Comparison of ENCODE assay signal across 25 cellular contexts in the genomic region with DNA sequence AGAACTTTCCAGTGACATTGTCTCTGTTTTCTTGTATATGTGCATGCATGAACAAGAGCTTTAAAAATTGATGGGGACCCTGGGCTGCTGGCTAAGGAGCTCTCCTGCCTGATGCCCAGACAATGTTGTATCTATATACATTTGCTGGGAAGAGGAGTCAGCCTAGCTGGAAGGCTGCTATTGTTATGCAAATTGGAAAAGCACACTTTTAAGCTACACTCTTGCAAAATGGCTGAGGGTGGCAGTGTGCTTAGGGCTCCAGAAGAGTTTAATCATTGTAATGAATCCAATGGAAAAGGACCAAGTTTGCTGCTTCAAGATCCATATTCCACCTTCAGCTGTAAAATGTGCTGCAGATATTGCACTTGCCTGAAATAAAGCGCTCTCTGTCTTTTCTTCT.
DNase-seq lines count a peak whose midpoint lies in the region; ATAC-seq, FAIRE-seq and TF ChIP-seq lines count a peak whose summit lies in the region.
"Had no signal": no experiment of that assay in that cellular context is flagged by ENCODE, and none has a peak within 500 bp of the region (broad histone marks: within the 10 kb centered on the region; RNA-seq: fewer than 3 reads in every experiment).

No MANE protein-coding gene starts in this region.

- H3K4me3 Mint-ChIP-seq in WTC11: peak overlapping the region; percentile 61
- no peak overlapping the region for H3K4me3 Mint-ChIP-seq in CD8-positive, alpha-beta memory T cell
- H3K4me3 Mint-ChIP-seq: activated CD8-positive, alpha-beta memory T cell treated with anti-CD3 and anti-CD28 coated beads, Interleukin-2, amount 10 ng/mL, durations not matched to agents 7 days and 5 days; activated naive CD4-positive, alpha-beta T cell treated with anti-CD3 and anti-CD28 coated beads for 36 hours; activated T-cell treated with anti-CD3 and anti-CD28 coated beads, Interleukin-2, amount 50 U/mL, for 72 hours had no signal

- no peaks in the 10 kb centered on the region for H3K27me3 ChIP-seq in HAP-1 (ENCODE audit: low read depth)
- H3K27me3 ChIP-seq in iPS-20b (ENCODE audit: insufficient read depth, low read length): no peaks in the 10 kb centered on the region
- no peaks in the 10 kb centered on the region for H3K27me3 ChIP-seq in CD8-positive, alpha-beta memory T cell (ENCODE audit: insufficient read depth, low read length, poor library complexity, severe bottlenecking)
- H3K27me3 ChIP-seq: neutrophil, stomach, tibial artery had no signal

- H3K4me3 ChIP-seq in HAP-1 (no peak overlapping the region), iPS-20b (ENCODE audit: low read length) (peak overlapping the region; percentile 53; the same call in 1 of the 2 replicates)
- no peak overlapping the region for H3K4me3 ChIP-seq in CD8-positive, alpha-beta memory T cell (ENCODE audit: low read length)
- H3K4me3 ChIP-seq: coronary artery, stomach, tibial artery had no signal

- in situ Hi-C loops in HAP-1 (cut with MboI; ENCODE audit: low sequenced_read_pairs): no loop called here

- H3K27me3 Mint-ChIP-seq in WTC11 (ENCODE audit: low read depth): no peaks in the 10 kb centered on the region
- peaks cover 0 to 4% of the 10 kb centered on the region in 2 donors for H3K27me3 Mint-ChIP-seq in CD8-positive, alpha-beta memory T cell
- H3K27me3 Mint-ChIP-seq: activated CD8-positive, alpha-beta memory T cell treated with anti-CD3 and anti-CD28 coated beads, Interleukin-2, amount 10 ng/mL, durations not matched to agents 7 days and 5 days; progenitor cell of endocrine pancreas had no signal

- H3K4me1 Mint-ChIP-seq in WTC11: peaks cover 70% of the 10 kb centered on the region
- peaks cover 9 to 24% (median 19%) of the 10 kb centered on the region in 3 donors for H3K4me1 Mint-ChIP-seq in CD8-positive, alpha-beta memory T cell

- peak overlapping the region; percentile 96 for H3K27ac Mint-ChIP-seq in WTC11
- no peak overlapping the region for H3K27ac Mint-ChIP-seq in CD8-positive, alpha-beta memory T cell
- H3K27ac Mint-ChIP-seq: activated CD8-positive, alpha-beta memory T cell treated with anti-CD3 and anti-CD28 coated beads, Interleukin-2, amount 10 ng/mL, durations not matched to agents 7 days and 5 days; activated naive CD4-positive, alpha-beta T cell treated with anti-CD3 and anti-CD28 coated beads for 36 hours; activated T-cell treated with anti-CD3 and anti-CD28 coated beads, Interleukin-2, amount 50 U/mL, for 72 hours; progenitor cell of endocrine pancreas had no signal

- peaks cover 10% of the 10 kb centered on the region for H3K4me1 ChIP-seq in HAP-1
- H3K4me1 ChIP-seq in iPS-20b (ENCODE audit: insufficient read depth, low read length): peaks cover 24% of the 10 kb centered on the region; the same call in 1 of the 2 replicates
- peaks cover 18% of the 10 kb centered on the region for H3K4me1 ChIP-seq in CD8-positive, alpha-beta memory T cell (ENCODE audit: insufficient read depth, low read length)
- H3K4me1 ChIP-seq: tibial artery had no signal

- DNase-seq in DMS53 treated with DMSO at 0.1 percent for 48 hours (lab: John Stamatoyannopoulos, UW; ENCODE audit: unreplicated experiment) (peak; percentile 27), HAP-1 (ENCODE audit: low spot score in 2 of 2) (peak; percentile 43 to 79), WTC11 (ENCODE audit: low spot score) (no peak), AG08395 (ENCODE audit: low spot score) (no peak), GM12892 (ENCODE audit: insufficient read length) (no peak)
- no peak for DNase-seq in CD8-positive, alpha-beta memory T cell
- DNase-seq: activated CD4-positive, alpha-beta T cell treated with anti-CD3 and anti-CD28 coated beads, Interleukin-2, amount 50 U/mL, for 1 hour; activated CD8-positive, alpha-beta memory T cell treated with anti-CD3 and anti-CD28 coated beads, Interleukin-2, amount 10 ng/mL, durations not matched to agents 7 days and 5 days; activated naive CD4-positive, alpha-beta T cell treated with anti-CD3 and anti-CD28 coated beads for 36 hours; activated T-cell treated with anti-CD3 and anti-CD28 coated beads, Interleukin-2, amount 50 U/mL, for 72 hours; amygdala; DMS79 treated with DMSO at 0.1 percent for 48 hours; HCEC 1CT; IMR-90; NCI-H1092; NCI-H2029 treated with DMSO at 0.1 percent for 48 hours; OCI-M1; stimulated activated CD4-positive, alpha-beta T cell treated with anti-CD3 and anti-CD28 coated beads, Interleukin-15, amount 100 ng/mL, for 24 hours; stomach; tibial artery; WERI-Rb-1 had no signal

- TF ChIP-seq POLR2A in GM12892 (IDR thresholded peaks at IDR 0.05; ENCODE audit: low read depth, low read length): no peak

- CTCF ChIA-PET in WTC11 (lab: Charles Lee): interaction anchor here (0.7 to 3.0 kb wide), 9 partner anchors 9 to 202 kb away, joined by 3 to 15 read pairs (median 6); no protein-coding TSS in a partner anchor
- CTCF ChIA-PET in CD8-positive, alpha-beta memory T cell (lab: Charles Lee): no interaction called here

- peaks cover 6% of the 10 kb centered on the region for H3K9me3 Mint-ChIP-seq in WTC11
- peaks cover 0 to 4% (median 0%) of the 10 kb centered on the region in 5 donors for H3K9me3 Mint-ChIP-seq in CD8-positive, alpha-beta memory T cell
- H3K9me3 Mint-ChIP-seq: activated naive CD4-positive, alpha-beta T cell treated with anti-CD3 and anti-CD28 coated beads for 36 hours had no signal

- no peaks in the 10 kb centered on the region for H3K36me3 ChIP-seq in HAP-1 (replicated peaks)
- no peaks in the 10 kb centered on the region for H3K36me3 ChIP-seq in iPS-20b (ENCODE audit: insufficient read depth, low read depth, low read length)
- H3K36me3 ChIP-seq in CD8-positive, alpha-beta memory T cell (ENCODE audit: insufficient read depth, low read length): no peaks in the 10 kb centered on the region
- H3K36me3 ChIP-seq: neutrophil, stomach, tibial artery, WERI-Rb-1 had no signal

- H3K9me3 ChIP-seq in HAP-1: no peaks in the 10 kb centered on the region
- H3K9me3 ChIP-seq in iPS-20b (ENCODE audit: insufficient read depth, low read depth, low read length): no peaks in the 10 kb centered on the region
- no peaks in the 10 kb centered on the region for H3K9me3 ChIP-seq in CD8-positive, alpha-beta memory T cell (ENCODE audit: low read length)
- H3K9me3 ChIP-seq: neutrophil, stomach, tibial artery had no signal

- H3K36me3 Mint-ChIP-seq in WTC11: peaks cover 5% of the 10 kb centered on the region; the same call in 1 of the 2 replicates
- peaks cover 4 to 7% (median 6%) of the 10 kb centered on the region in 3 donors for H3K36me3 Mint-ChIP-seq in CD8-positive, alpha-beta memory T cell

- peak; percentile 71 for ATAC-seq in WTC11
- ATAC-seq: activated CD8-positive, alpha-beta memory T cell treated with anti-CD3 and anti-CD28 coated beads, Interleukin-2, amount 10 ng/mL, durations not matched to agents 7 days and 5 days; activated T-cell treated with anti-CD3 and anti-CD28 coated beads, Interleukin-2, amount 50 U/mL, for 72 hours had no signal

- no peak for TF ChIP-seq CTCF in WTC11 (IDR thresholded peaks at IDR 0.05)

- POLR2A ChIA-PET in WTC11 (lab: Charles Lee): interaction anchor here (1.1 kb wide), 1 partner anchor 10 kb away, joined by 3 read pairs; no protein-coding TSS in a partner anchor
- POLR2A ChIA-PET in CD8-positive, alpha-beta memory T cell (lab: Charles Lee): no interaction called here

- H3K9ac ChIP-seq in iPS-20b (ENCODE audit: low read depth, low read length): peak overlapping the region; percentile 64; the same call in 1 of the 2 replicates

- peak overlapping the region; percentile 32 for H3K27ac ChIP-seq in iPS-20b (ENCODE audit: low read length)
- no peak overlapping the region for H3K27ac ChIP-seq in CD8-positive, alpha-beta memory T cell (ENCODE audit: low read depth, low read length)
- H3K27ac ChIP-seq: coronary artery, neutrophil, stomach, tibial artery, WERI-Rb-1 had no signal

- FAIRE-seq in GM12892 (lab: Jason Lieb, UNC): no peak

TF ChIP-seq in WTC11, 78 proteins besides CTCF, POLR2A, EP300 and RAD21:
- 0 out of 2 replicates have a peak, but pooled peaks have one; percentile 34 for TF ChIP-seq ETV6 (CRISPR knock-in tag; IDR thresholded peaks at IDR 0.05)
- no peak for TF ChIP-seq EMX1 (CRISPR knock-in tag; IDR thresholded peaks at IDR 0.05)

Comparison
In these comparisons a context has a peak if more than half of its experiments do, and no peak if none do; other contexts are left out.
1. DNase-seq: peak in DMS53 treated with DMSO at 0.1 percent for 48 hours (single experiment) and HAP-1 (2 of 2); none in WTC11 (single experiment), AG08395 (single experiment), CD8-positive, alpha-beta memory T cell (0 of 5) and GM12892 (single experiment).